In genomic region chr20:10513091-10513490, GRCh38 we compare ENCODE assay signal across 20 cellular contexts.
DNase-seq lines count a peak whose midpoint lies in the region; TF ChIP-seq lines count a peak whose summit lies in the region.
"Had no signal": no experiment of that assay in that cellular context is flagged by ENCODE, and none has a peak within 500 bp of the region (broad histone marks: within the 10 kb centered on the region; RNA-seq: fewer than 3 reads in every experiment).

No MANE protein-coding gene starts in this region.

- POLR2A ChIA-PET in A673 (lab: Charles Lee; ENCODE audit: low non-redundant PET), result no interaction called here

- no peaks in the 10 kb centered on the region for H3K9me3 ChIP-seq in A673 (ENCODE audit: low read depth, low read length, poor library complexity, severe bottlenecking)
- H3K9me3 ChIP-seq: BLaER1 had no signal

- H3K27me3 Mint-ChIP-seq in chondrocyte (ENCODE audit: low read depth), result no peaks in the 10 kb centered on the region
- H3K27me3 Mint-ChIP-seq in osteocyte (ENCODE audit: unreplicated experiment), result no peaks in the 10 kb centered on the region

- TF ChIP-seq CTCF in A673 (conservative IDR thresholded peaks at IDR 0.05; ENCODE audit: low read depth, low read length) (no peak), chondrocyte (IDR thresholded peaks at IDR 0.05) (no peak), osteocyte (IDR thresholded peaks at IDR 0.05) (no peak)

- no peaks in the 10 kb centered on the region for H3K36me3 Mint-ChIP-seq in chondrocyte (ENCODE audit: low read depth)
- H3K36me3 Mint-ChIP-seq in osteocyte (ENCODE audit: unreplicated experiment), result peaks cover 2% of the 10 kb centered on the region

- H3K4me3 Mint-ChIP-seq in chondrocyte (ENCODE audit: unreplicated experiment) (no peak overlapping the region), osteocyte (ENCODE audit: unreplicated experiment) (no peak overlapping the region)
- H3K4me3 Mint-ChIP-seq: CD8-positive, alpha-beta T cell; GM23338 had no signal

- H3K9me3 Mint-ChIP-seq in chondrocyte (ENCODE audit: low read depth), result no peaks in the 10 kb centered on the region
- no peaks in the 10 kb centered on the region for H3K9me3 Mint-ChIP-seq in osteocyte (ENCODE audit: unreplicated experiment)
- H3K9me3 Mint-ChIP-seq: CD8-positive, alpha-beta T cell; GM23338 had no signal

- peaks cover 75% of the 10 kb centered on the region for H3K4me1 ChIP-seq in A673 (ENCODE audit: insufficient read depth, low read length, poor library complexity, severe bottlenecking)

- H3K27ac ChIP-seq in A673 (ENCODE audit: low read depth, low read length, poor library complexity, severe bottlenecking), result peak overlapping the region; percentile 76
- H3K27ac ChIP-seq: BLaER1 had no signal

- CTCF ChIA-PET in A673 (lab: Charles Lee), result no interaction called here

- no peak overlapping the region for H3K4me3 ChIP-seq in A673 (ENCODE audit: low read depth, low read length, poor library complexity, severe bottlenecking)
- H3K4me3 ChIP-seq: BLaER1, GM23338 had no signal

- no peak for DNase-seq in A673 (ENCODE audit: low spot score)
- peak; percentile 59 for DNase-seq in NCI-H69 (lab: John Stamatoyannopoulos, UW)
- DNase-seq in chondrocyte (ENCODE audit: low spot score), result no peak
- no peak for DNase-seq in osteocyte (ENCODE audit: extremely low spot score, unreplicated experiment)
- no peak for DNase-seq in NCI-H1436 (lab: John Stamatoyannopoulos, UW)
- no peak for DNase-seq in NCI-H146 (lab: John Stamatoyannopoulos, UW)
- no peak for DNase-seq in hippocampal formation (lab: John Stamatoyannopoulos, UW)
- DNase-seq: Calu3; CD8-positive, alpha-beta T cell; DMS53; EL; NCI-H1105 treated with DMSO at 0.1 percent for 48 hours; NCI-H187; NCI-H2107; NCI-H510A; NCI-H774; OCI-M1; SIG-M5 had no signal

- BruUV-seq in A673 (replicated peaks; lab: Mats Ljungman, UMichigan), result no TSS peak

- intact Hi-C loops in A673 (cut with micrococcal nuclease; ENCODE audit: unreplicated experiment), result no loop called here

- H3K27ac Mint-ChIP-seq in chondrocyte (ENCODE audit: unreplicated experiment) (peak overlapping the region; percentile 36), osteocyte (ENCODE audit: unreplicated experiment) (peak overlapping the region; percentile 92)
- H3K27ac Mint-ChIP-seq: CD8-positive, alpha-beta T cell had no signal

- H3K27me3 ChIP-seq in A673 (replicated peaks; ENCODE audit: insufficient read depth, low read depth, low read length, poor library complexity), result no peaks in the 10 kb centered on the region
- H3K27me3 ChIP-seq: BLaER1 had no signal

- H3K4me1 Mint-ChIP-seq in chondrocyte (ENCODE audit: low read depth), result peaks cover 58% of the 10 kb centered on the region
- peaks cover 75% of the 10 kb centered on the region for H3K4me1 Mint-ChIP-seq in osteocyte (ENCODE audit: unreplicated experiment)

- no peaks in the 10 kb centered on the region for H3K36me3 ChIP-seq in A673 (ENCODE audit: insufficient read depth, low read length, poor library complexity, severe bottlenecking)
- H3K36me3 ChIP-seq: BLaER1 had no signal
